In the genomic region with DNA sequence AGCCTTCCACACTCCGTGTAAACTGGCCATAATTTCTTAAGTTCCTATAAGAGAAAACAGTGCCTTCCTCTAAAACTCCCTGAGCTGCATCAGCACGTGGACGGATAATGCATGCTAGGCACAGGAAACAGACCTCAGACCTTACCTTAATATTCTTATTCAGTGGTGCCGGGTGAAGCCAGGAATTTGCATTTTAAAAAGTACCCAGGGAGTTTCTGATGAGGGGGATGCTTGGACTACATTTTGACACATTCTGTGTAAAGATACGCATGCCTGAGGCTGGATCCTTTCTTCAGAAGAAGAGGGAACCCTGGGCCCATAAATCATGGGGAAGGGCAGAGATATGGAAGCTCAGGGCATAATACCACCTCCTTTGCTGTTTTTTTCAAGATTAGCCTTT, we compare ENCODE assay signal across 1 cellular context.
TF ChIP-seq lines count a peak whose summit lies in the region.

No MANE protein-coding gene starts in this region.

TF ChIP-seq in GM12878, 131 proteins besides CTCF, POLR2A, EP300 and RAD21 (continued from another document):
- no peak for TF ChIP-seq ZNF687 (IDR thresholded peaks at IDR 0.05)
- TF ChIP-seq MEF2A (IDR thresholded peaks at IDR 0.05; ENCODE audit: insufficient read depth, low read depth, low read length): no peak
- peak; percentile 23; the same call in 1 of the 2 replicates for TF ChIP-seq RUNX3 (IDR thresholded peaks at IDR 0.05; ENCODE audit: low read length)
- no peak for TF ChIP-seq NFYA (IDR thresholded peaks at IDR 0.05; ENCODE audit: borderline replicate concordance, low read depth, low read length)
